In the genomic region with DNA sequence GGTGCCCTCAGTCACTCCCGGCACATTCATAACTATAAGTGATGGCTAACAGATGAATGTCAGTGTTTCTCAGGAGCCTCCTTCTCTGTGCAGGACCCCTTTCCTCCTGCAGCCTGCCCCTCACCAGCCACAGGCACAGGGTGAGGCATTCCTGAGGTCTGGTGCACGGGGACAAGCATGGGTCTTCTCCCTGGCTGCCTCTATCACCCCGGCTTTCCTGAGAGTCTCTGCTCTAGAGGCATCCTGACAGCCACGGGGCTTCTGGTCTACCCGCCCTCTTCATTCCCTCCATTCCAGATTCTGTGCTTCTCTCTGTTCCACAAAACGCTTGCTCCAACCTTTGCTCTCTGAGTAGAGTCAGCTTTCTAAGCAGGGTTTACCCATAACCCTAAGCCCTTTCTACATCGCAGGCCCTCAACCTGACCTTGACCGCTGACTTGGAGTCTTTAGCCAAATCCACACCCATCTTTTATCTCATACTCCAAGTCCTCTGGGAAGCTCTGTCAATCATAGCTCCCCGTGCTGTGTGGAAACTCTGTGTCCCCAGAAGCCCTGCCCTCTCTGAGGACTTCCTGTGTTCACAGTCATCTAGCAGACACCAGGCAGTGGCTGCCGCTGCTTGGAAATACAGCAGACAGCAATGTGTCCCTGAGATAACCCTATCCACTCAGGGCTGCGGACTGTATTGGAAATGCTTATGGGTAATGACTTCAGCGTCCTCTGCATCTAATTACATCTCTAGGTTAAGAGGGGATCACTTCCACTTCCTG, we compare ENCODE assay signal across 1 cellular context.
TF ChIP-seq lines count a peak whose summit lies in the region.

No MANE protein-coding gene starts in this region.

TF ChIP-seq in K562, 482 proteins besides CTCF, POLR2A, EP300 and RAD21 (continued from another document):
- peak; percentile 65 for TF ChIP-seq TFAP4 (CRISPR knock-in tag; IDR thresholded peaks at IDR 0.05; ENCODE audit: borderline replicate concordance)
- TF ChIP-seq RCOR1 (IDR thresholded peaks at IDR 0.05; ENCODE audit: borderline replicate concordance in 1 of 2, low read depth in 2 of 2, low read length in 2 of 2), result peak; percentile 20 to 81; a peak in 1 of 4 replicates
- TF ChIP-seq SPI1 (IDR thresholded peaks at IDR 0.05; ENCODE audit: borderline replicate concordance, low read depth, low read length), result peak; percentile 51; the same call in 1 of the 2 replicates
- no peak for TF ChIP-seq ZNF583 (CRISPR knock-in tag; IDR thresholded peaks at IDR 0.05)
- TF ChIP-seq, protein P1, sequence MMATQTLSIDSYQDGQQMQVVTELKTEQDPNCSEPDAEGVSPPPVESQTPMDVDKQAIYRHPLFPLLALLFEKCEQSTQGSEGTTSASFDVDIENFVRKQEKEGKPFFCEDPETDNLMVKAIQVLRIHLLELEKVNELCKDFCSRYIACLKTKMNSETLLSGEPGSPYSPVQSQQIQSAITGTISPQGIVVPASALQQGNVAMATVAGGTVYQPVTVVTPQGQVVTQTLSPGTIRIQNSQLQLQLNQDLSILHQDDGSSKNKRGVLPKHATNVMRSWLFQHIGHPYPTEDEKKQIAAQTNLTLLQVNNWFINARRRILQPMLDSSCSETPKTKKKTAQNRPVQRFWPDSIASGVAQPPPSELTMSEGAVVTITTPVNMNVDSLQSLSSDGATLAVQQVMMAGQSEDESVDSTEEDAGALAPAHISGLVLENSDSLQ (IDR thresholded peaks at IDR 0.05), result peak; percentile 99
- TF ChIP-seq OTX1 (CRISPR knock-in tag; IDR thresholded peaks at IDR 0.05), result no peak
- peak; percentile 64 for TF ChIP-seq SMARCE1 (IDR thresholded peaks at IDR 0.05)
- peak; percentile 92 for TF ChIP-seq ARID1B (IDR thresholded peaks at IDR 0.05)
- peak; percentile 41; the same call in 1 of the 2 replicates for TF ChIP-seq MBD2 (IDR thresholded peaks at IDR 0.05; ENCODE audit: borderline replicate concordance, low read depth)
- TF ChIP-seq ATF7 (IDR thresholded peaks at IDR 0.05), result peak; percentile 78
- peak; percentile 42 to 60 for TF ChIP-seq NCOA2 (IDR thresholded peaks at IDR 0.05; ENCODE audit: partially characterized antibody in 2 of 2)
- no peak for TF ChIP-seq CGGBP1 (CRISPR knock-in tag; IDR thresholded peaks at IDR 0.05)
- peak; percentile 93 for TF ChIP-seq CBFA2T2 (conservative IDR thresholded peaks at IDR 0.05)
- TF ChIP-seq GATA2 (CRISPR knock-in tag; IDR thresholded peaks at IDR 0.05), result peak; percentile 90
- no peak for TF ChIP-seq SIN3B (IDR thresholded peaks at IDR 0.05; ENCODE audit: low read depth)
- TF ChIP-seq CTBP1 (IDR thresholded peaks at IDR 0.05; ENCODE audit: borderline replicate concordance), result peak; percentile 87; the same call in 1 of the 2 replicates
- peak; percentile 24 for TF ChIP-seq TAF1 (IDR thresholded peaks at IDR 0.05; ENCODE audit: control insufficient read depth, extremely low read depth, insufficient read depth, low read length, severe bottlenecking)
- no peak for TF ChIP-seq BRCA1 (IDR thresholded peaks at IDR 0.05)
- TF ChIP-seq BRCA1 (CRISPR knock-in tag; IDR thresholded peaks at IDR 0.05), result no peak
- peak; percentile 37 for TF ChIP-seq FOSL1 (tag; conservative IDR thresholded peaks at IDR 0.05)
- TF ChIP-seq HDAC2 (IDR thresholded peaks at IDR 0.05), result peak; percentile 56
- TF ChIP-seq FOXM1 (IDR thresholded peaks at IDR 0.05; ENCODE audit: low read depth), result peak; percentile 67; the same call in 1 of the 2 replicates
- TF ChIP-seq FOXM1 (CRISPR knock-in tag; IDR thresholded peaks at IDR 0.05; ENCODE audit: low read depth), result no peak
- peak; percentile 98 for TF ChIP-seq SMAD4 (CRISPR knock-in tag; conservative IDR thresholded peaks at IDR 0.05)
- TF ChIP-seq SMARCA5 (IDR thresholded peaks at IDR 0.05), result no peak
- TF ChIP-seq, protein P2, sequence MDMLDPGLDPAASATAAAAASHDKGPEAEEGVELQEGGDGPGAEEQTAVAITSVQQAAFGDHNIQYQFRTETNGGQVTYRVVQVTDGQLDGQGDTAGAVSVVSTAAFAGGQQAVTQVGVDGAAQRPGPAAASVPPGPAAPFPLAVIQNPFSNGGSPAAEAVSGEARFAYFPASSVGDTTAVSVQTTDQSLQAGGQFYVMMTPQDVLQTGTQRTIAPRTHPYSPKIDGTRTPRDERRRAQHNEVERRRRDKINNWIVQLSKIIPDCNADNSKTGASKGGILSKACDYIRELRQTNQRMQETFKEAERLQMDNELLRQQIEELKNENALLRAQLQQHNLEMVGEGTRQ (CRISPR knock-in tag; IDR thresholded peaks at IDR 0.05), result no peak
- no peak for TF ChIP-seq ZFPM2 (CRISPR knock-in tag; IDR thresholded peaks at IDR 0.05)
- TF ChIP-seq SOX6 (IDR thresholded peaks at IDR 0.05), result peak; percentile 81
- 0 out of 2 replicates have a peak, but pooled peaks have one; percentile 8 for TF ChIP-seq NCOA6 (IDR thresholded peaks at IDR 0.05)
- TF ChIP-seq ETV1 (tag; conservative IDR thresholded peaks at IDR 0.05; ENCODE audit: low read depth), result peak; percentile 80
- TF ChIP-seq HDAC3 (IDR thresholded peaks at IDR 0.05; ENCODE audit: borderline replicate concordance, partially characterized antibody), result peak; percentile 92
- no peak for TF ChIP-seq LARP7 (IDR thresholded peaks at IDR 0.05)
- TF ChIP-seq BCOR (IDR thresholded peaks at IDR 0.05), result peak; percentile 42
- peak; percentile 46; the same call in 1 of the 2 replicates for TF ChIP-seq MAX (CRISPR knock-in tag; IDR thresholded peaks at IDR 0.05)
- TF ChIP-seq POLR2AphosphoS5 (IDR thresholded peaks at IDR 0.05; ENCODE audit: control insufficient read depth, insufficient read depth, low read depth, low read length), result peak; percentile 90
- no peak for TF ChIP-seq RBM25 (IDR thresholded peaks at IDR 0.05; ENCODE audit: low read depth, low read length, severe bottlenecking)
- no peak for TF ChIP-seq RHOXF2B (CRISPR knock-in tag; conservative IDR thresholded peaks at IDR 0.05)
- TF ChIP-seq TBP (optimal IDR thresholded peaks at IDR 0.05; ENCODE audit: low read depth, low read length), result peak; percentile 13
- TF ChIP-seq IRF1 (CRISPR knock-in tag; IDR thresholded peaks at IDR 0.05; ENCODE audit: borderline replicate concordance), result no peak
- TF ChIP-seq, protein P3, sequence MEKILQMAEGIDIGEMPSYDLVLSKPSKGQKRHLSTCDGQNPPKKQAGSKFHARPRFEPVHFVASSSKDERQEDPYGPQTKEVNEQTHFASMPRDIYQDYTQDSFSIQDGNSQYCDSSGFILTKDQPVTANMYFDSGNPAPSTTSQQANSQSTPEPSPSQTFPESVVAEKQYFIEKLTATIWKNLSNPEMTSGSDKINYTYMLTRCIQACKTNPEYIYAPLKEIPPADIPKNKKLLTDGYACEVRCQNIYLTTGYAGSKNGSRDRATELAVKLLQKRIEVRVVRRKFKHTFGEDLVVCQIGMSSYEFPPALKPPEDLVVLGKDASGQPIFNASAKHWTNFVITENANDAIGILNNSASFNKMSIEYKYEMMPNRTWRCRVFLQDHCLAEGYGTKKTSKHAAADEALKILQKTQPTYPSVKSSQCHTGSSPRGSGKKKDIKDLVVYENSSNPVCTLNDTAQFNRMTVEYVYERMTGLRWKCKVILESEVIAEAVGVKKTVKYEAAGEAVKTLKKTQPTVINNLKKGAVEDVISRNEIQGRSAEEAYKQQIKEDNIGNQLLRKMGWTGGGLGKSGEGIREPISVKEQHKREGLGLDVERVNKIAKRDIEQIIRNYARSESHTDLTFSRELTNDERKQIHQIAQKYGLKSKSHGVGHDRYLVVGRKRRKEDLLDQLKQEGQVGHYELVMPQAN (IDR thresholded peaks at IDR 0.05; ENCODE audit: borderline replicate concordance), result no peak
- TF ChIP-seq ZNF12 (CRISPR knock-in tag; IDR thresholded peaks at IDR 0.05), result no peak
- peak; percentile 93 to 94 for TF ChIP-seq TBL1XR1 (IDR thresholded peaks at IDR 0.05; ENCODE audit: low read length in 2 of 2)
- TF ChIP-seq TAF9B (IDR thresholded peaks at IDR 0.05; ENCODE audit: partially characterized antibody), result peak; percentile 40
- TF ChIP-seq HDAC6 (IDR thresholded peaks at IDR 0.05; ENCODE audit: low read depth, low read length), result no peak
- peak; percentile 76; the same call in 1 of the 2 replicates for TF ChIP-seq FOXJ2 (tag; IDR thresholded peaks at IDR 0.05)
- TF ChIP-seq SMARCB1 (IDR thresholded peaks at IDR 0.05; ENCODE audit: insufficient read length, low read depth), result no peak
- peak; percentile 81 for TF ChIP-seq JUND (IDR thresholded peaks at IDR 0.05; ENCODE audit: borderline replicate concordance, low read depth, low read length)
- TF ChIP-seq JUND (tag; IDR thresholded peaks at IDR 0.05; ENCODE audit: borderline replicate concordance, low read depth, low read length), result peak; percentile 74; the same call in 1 of the 3 replicates
- 0 out of 4 replicates have a peak, but pooled peaks of 1 of the 2 experiments have one; percentile 26 for TF ChIP-seq SRF (CRISPR knock-in tag; IDR thresholded peaks at IDR 0.05)
- TF ChIP-seq SP1 (CRISPR knock-in tag; IDR thresholded peaks at IDR 0.05), result 0 out of 2 replicates have a peak, but pooled peaks have one; percentile 61
- no peak for TF ChIP-seq HMGN3 (IDR thresholded peaks at IDR 0.05; ENCODE audit: borderline replicate concordance, extremely low read depth, insufficient read length, low read depth, low read length)
- peak; percentile 78 to 86 for TF ChIP-seq KDM1A (IDR thresholded peaks at IDR 0.05)
- TF ChIP-seq HIVEP1 (CRISPR knock-in tag; IDR thresholded peaks at IDR 0.05), result 0 out of 2 replicates have a peak, but pooled peaks have one; percentile 14
- TF ChIP-seq, protein P4, sequence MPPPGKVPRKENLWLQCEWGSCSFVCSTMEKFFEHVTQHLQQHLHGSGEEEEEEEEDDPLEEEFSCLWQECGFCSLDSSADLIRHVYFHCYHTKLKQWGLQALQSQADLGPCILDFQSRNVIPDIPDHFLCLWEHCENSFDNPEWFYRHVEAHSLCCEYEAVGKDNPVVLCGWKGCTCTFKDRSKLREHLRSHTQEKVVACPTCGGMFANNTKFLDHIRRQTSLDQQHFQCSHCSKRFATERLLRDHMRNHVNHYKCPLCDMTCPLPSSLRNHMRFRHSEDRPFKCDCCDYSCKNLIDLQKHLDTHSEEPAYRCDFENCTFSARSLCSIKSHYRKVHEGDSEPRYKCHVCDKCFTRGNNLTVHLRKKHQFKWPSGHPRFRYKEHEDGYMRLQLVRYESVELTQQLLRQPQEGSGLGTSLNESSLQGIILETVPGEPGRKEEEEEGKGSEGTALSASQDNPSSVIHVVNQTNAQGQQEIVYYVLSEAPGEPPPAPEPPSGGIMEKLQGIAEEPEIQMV (tag; conservative IDR thresholded peaks at IDR 0.05; ENCODE audit: low read depth), result peak; percentile 81; the same call in 1 of the 2 replicates
- TF ChIP-seq ESRRA (IDR thresholded peaks at IDR 0.05; ENCODE audit: borderline replicate concordance, low read depth), result peak; percentile 99
- TF ChIP-seq ARNT (IDR thresholded peaks at IDR 0.05), result peak in 1 of 2 experiments; percentile 71; a peak in 1 of 4 replicates
- no peak for TF ChIP-seq TAF15 (IDR thresholded peaks at IDR 0.05; ENCODE audit: low read depth, low read length)
TF ChIP-seq in K562: peak in this region for 108.
